15 cellular contexts compared by ENCODE assay signal in genomic region chr3:3191675-3192480, GRCh38. TPM values are rescaled to one million over a fixed set of nuclear protein-coding genes. Genes with fewer than 3 reads are reported as not detected.
DNase-seq lines count a peak whose midpoint lies in the region; ATAC-seq and TF ChIP-seq lines count a peak whose summit lies in the region.
"Had no signal": no experiment of that assay in that cellular context is flagged by ENCODE, and none has a peak within 500 bp of the region (broad histone marks: within the 10 kb centered on the region; RNA-seq: fewer than 3 reads in every experiment).

No MANE protein-coding gene starts in this region.

- peaks cover 9% of the 10 kb centered on the region; the same call in 1 of the 2 replicates for H3K4me1 ChIP-seq in BLaER1
- no peaks in the 10 kb centered on the region for H3K4me1 ChIP-seq in hepatocyte (ENCODE audit: insufficient read depth)
- H3K4me1 ChIP-seq: lower lobe of right lung had no signal

- H3K27ac ChIP-seq in BLaER1, result no peak overlapping the region
- no peak overlapping the region for H3K27ac ChIP-seq in hepatocyte
- H3K27ac ChIP-seq: KMS-11, lower lobe of right lung had no signal

- peaks cover 30% of the 10 kb centered on the region for H3K4me1 Mint-ChIP-seq in activated CD8-positive, alpha-beta T cell treated with anti-CD3 and anti-CD28 coated beads for 36 hours (ENCODE audit: low read depth)
- peaks cover 9% of the 10 kb centered on the region for H3K4me1 Mint-ChIP-seq in progenitor cell of endocrine pancreas (ENCODE audit: low read depth)
- H3K4me1 Mint-ChIP-seq: stimulated activated memory B cell treated with anti-CD40 and anti-IgM and Interleukin-4, amounts not matched to agents 10 μg/mL and 1 μg/mL and 100 μg/mL, for 72 hours had no signal

- CTCF ChIA-PET in activated CD8-positive, alpha-beta T cell treated with anti-CD3 and anti-CD28 coated beads for 36 hours (lab: Charles Lee), result interaction anchor here (1.4 to 4.1 kb wide), 4 partner anchors 10 to 807 kb away, joined by 4 to 22 read pairs (median 6); partner anchors contain the start of gene CRBN

- H3K4me3 ChIP-seq in BLaER1, result no peak overlapping the region
- no peak overlapping the region for H3K4me3 ChIP-seq in hepatocyte
- H3K4me3 ChIP-seq: heart right ventricle, lower lobe of right lung had no signal

- no peaks in the 10 kb centered on the region for H3K36me3 Mint-ChIP-seq in activated CD8-positive, alpha-beta T cell treated with anti-CD3 and anti-CD28 coated beads for 36 hours (ENCODE audit: low read depth)
- H3K36me3 Mint-ChIP-seq in progenitor cell of endocrine pancreas (ENCODE audit: insufficient read depth), result no peaks in the 10 kb centered on the region
- H3K36me3 Mint-ChIP-seq: stimulated activated memory B cell treated with anti-CD40 and anti-IgM and Interleukin-4, amounts not matched to agents 10 μg/mL and 1 μg/mL and 100 μg/mL, for 72 hours had no signal

- 20% methylated on average over 5 of the region's 5 CpGs for WGBS in hepatocyte (ENCODE audit: low lambda C conversion rate, missing lambda C conversion rate)

- TF ChIP-seq CTCF in activated CD8-positive, alpha-beta T cell treated with anti-CD3 and anti-CD28 coated beads for 36 hours (IDR thresholded peaks at IDR 0.05), result no peak
- TF ChIP-seq CTCF in hepatocyte (IDR thresholded peaks at IDR 0.05; ENCODE audit: poor library complexity), result no peak
- TF ChIP-seq CTCF in progenitor cell of endocrine pancreas (IDR thresholded peaks at IDR 0.05; ENCODE audit: unreplicated experiment), result no peak
- TF ChIP-seq CTCF in omental fat pad (IDR thresholded peaks at IDR 0.05), result no peak

- no peak overlapping the region for H2AFZ ChIP-seq in hepatocyte

- H3K36me3 ChIP-seq in BLaER1 (no peaks in the 10 kb centered on the region), hepatocyte (replicated peaks; ENCODE audit: insufficient read depth, low read depth) (no peaks in the 10 kb centered on the region)
- H3K36me3 ChIP-seq: heart right ventricle, lower lobe of right lung had no signal

- no peaks in the 10 kb centered on the region for H3K27me3 Mint-ChIP-seq in activated CD8-positive, alpha-beta T cell treated with anti-CD3 and anti-CD28 coated beads for 36 hours
- H3K27me3 Mint-ChIP-seq in progenitor cell of endocrine pancreas, result peaks cover 16% of the 10 kb centered on the region

- POLR2A ChIA-PET in activated CD8-positive, alpha-beta T cell treated with anti-CD3 and anti-CD28 coated beads for 36 hours (lab: Charles Lee), result interaction anchor here (1.1 kb wide), 1 partner anchor 9 kb away, joined by 4 read pairs; no protein-coding TSS in a partner anchor

- H3K9ac ChIP-seq in BLaER1, result no peak overlapping the region
- H3K9ac ChIP-seq: KMS-11 had no signal

- no peaks in the 10 kb centered on the region for H4K20me1 ChIP-seq in BLaER1
- H4K20me1 ChIP-seq in hepatocyte (ENCODE audit: insufficient read depth, poor library complexity, severe bottlenecking), result no peaks in the 10 kb centered on the region

- no peak for DNase-seq in activated CD8-positive, alpha-beta T cell treated with anti-CD3 and anti-CD28 coated beads for 36 hours
- peak; percentile 46 for DNase-seq in hepatocyte (ENCODE audit: low spot score)
- no peak for DNase-seq in progenitor cell of endocrine pancreas (ENCODE audit: low spot score, unreplicated experiment)
- DNase-seq in omental fat pad (ENCODE audit: low spot score), result no peak
- no peak for DNase-seq in posterior cingulate gyrus
- DNase-seq: activated CD8-positive, alpha-beta memory T cell treated with anti-CD3 and anti-CD28 coated beads for 24 hours; heart right ventricle; lower lobe of right lung; NCI-H2029 had no signal

- H3K4me3 Mint-ChIP-seq in activated CD8-positive, alpha-beta T cell treated with anti-CD3 and anti-CD28 coated beads for 36 hours, result no peak overlapping the region
- H3K4me3 Mint-ChIP-seq in progenitor cell of endocrine pancreas (ENCODE audit: low read depth), result no peak overlapping the region
- H3K4me3 Mint-ChIP-seq: stimulated activated memory B cell treated with anti-CD40 and anti-IgM and Interleukin-4, amounts not matched to agents 10 μg/mL and 1 μg/mL and 100 μg/mL, for 72 hours had no signal

- intact Hi-C loops in activated CD8-positive, alpha-beta T cell treated with anti-CD3 and anti-CD28 coated beads for 36 hours (cut with micrococcal nuclease), result no loop called here
- intact Hi-C loops in posterior cingulate gyrus (cut with DNase I), result no loop called here

- peaks cover 4% of the 10 kb centered on the region for H3K9me3 Mint-ChIP-seq in activated CD8-positive, alpha-beta T cell treated with anti-CD3 and anti-CD28 coated beads for 36 hours
- no peaks in the 10 kb centered on the region for H3K9me3 Mint-ChIP-seq in progenitor cell of endocrine pancreas (ENCODE audit: low read depth)
- H3K9me3 Mint-ChIP-seq: stimulated activated memory B cell treated with anti-CD40 and anti-IgM and Interleukin-4, amounts not matched to agents 10 μg/mL and 1 μg/mL and 100 μg/mL, for 72 hours had no signal

- ATAC-seq in GM18868 (IDR thresholded peaks at IDR 0.05; ENCODE audit: unreplicated experiment) (peak; percentile 41), omental fat pad (ENCODE audit: low FRiP score) (no peak), HG02588 (IDR thresholded peaks at IDR 0.05; ENCODE audit: unreplicated experiment) (no peak)
- ATAC-seq in activated CD8-positive, alpha-beta T cell treated with anti-CD3 and anti-CD28 coated beads for 36 hours, result peak; percentile 60
- ATAC-seq: heart right ventricle; lower lobe of right lung; SK-N-SH treated with all-trans-retinoic acid at 6 μM for 48 hours; stimulated activated memory B cell treated with anti-CD40 and anti-IgM and Interleukin-4, amounts not matched to agents 10 μg/mL and 1 μg/mL and 100 μg/mL, for 72 hours had no signal

- H3K9me3 ChIP-seq in BLaER1 (peaks cover 1% of the 10 kb centered on the region), hepatocyte (ENCODE audit: low read depth) (no peaks in the 10 kb centered on the region)

- H3K4me2 ChIP-seq in BLaER1 (peak overlapping the region; percentile 32), hepatocyte (no peak overlapping the region)
- H3K4me2 ChIP-seq: KMS-11 had no signal

- no peaks in the 10 kb centered on the region for H3K9me2 ChIP-seq in hepatocyte (replicated peaks; ENCODE audit: insufficient read depth)

- H3K27me3 ChIP-seq in BLaER1 (no peaks in the 10 kb centered on the region), hepatocyte (peaks cover 6% of the 10 kb centered on the region)

- H3K27ac Mint-ChIP-seq in activated CD8-positive, alpha-beta T cell treated with anti-CD3 and anti-CD28 coated beads for 36 hours, result peak overlapping the region; percentile 81
- no peak overlapping the region for H3K27ac Mint-ChIP-seq in progenitor cell of endocrine pancreas
- H3K27ac Mint-ChIP-seq: stimulated activated memory B cell treated with anti-CD40 and anti-IgM and Interleukin-4, amounts not matched to agents 10 μg/mL and 1 μg/mL and 100 μg/mL, for 72 hours had no signal

- H3K79me2 ChIP-seq in hepatocyte, result no peaks in the 10 kb centered on the region

RNA-seq across cellular contexts. Expression of gene CRBN, which starts 12.4 kb away (rescaled TPM):
- total RNA-seq in activated CD8-positive, alpha-beta T cell treated with anti-CD3 and anti-CD28 coated beads for 36 hours, result 10 to 100 TPM; 33.7 to 35.0 TPM
- total RNA-seq in hepatocyte, result 53.9 and 62.7 TPM in 2 replicates
- 29.8 and 31.0 TPM in 2 replicates for polyA plus RNA-seq in hepatocyte
- total RNA-seq in progenitor cell of endocrine pancreas, result 40.1 and 50.9 TPM in 2 replicates
- 100 to 1,000 TPM in 1 of 4 donors, 10 to 100 TPM in 3; 63.2 to 137 (median 69.2) TPM for total RNA-seq in omental fat pad

Comparison
In these comparisons a context has a peak if more than half of its experiments do, and no peak if none do; other contexts are left out.
1. ATAC-seq: peak in GM18868 (single experiment) and activated CD8-positive, alpha-beta T cell treated with anti-CD3 and anti-CD28 coated beads for 36 hours (single experiment); none in omental fat pad (single experiment) and HG02588 (single experiment).